Comparison of ENCODE assay signal across 12 cellular contexts in genomic region chr2:144444418-144444817, GRCh38.
A peak's percentile ranks its signal among the peaks of the same experiment; 100 is the strongest.
DNase-seq lines count a peak whose midpoint lies in the region; ATAC-seq and TF ChIP-seq lines count a peak whose summit lies in the region.
"Had no signal": no experiment of that assay in that cellular context is flagged by ENCODE, and none has a peak within 500 bp of the region (broad histone marks: within the 10 kb centered on the region; RNA-seq: fewer than 3 reads in every experiment).

No MANE protein-coding gene starts in this region.

- peaks cover 14% of the 10 kb centered on the region for H3K79me2 ChIP-seq in OCI-LY1 (ENCODE audit: insufficient read depth, low read length)

- H3F3A ChIP-seq in OCI-LY1 (ENCODE audit: insufficient read depth, low read length), result no peaks in the 10 kb centered on the region; the same call in 1 of the 2 replicates

- H3K4me3 ChIP-seq in CD8-positive, alpha-beta memory T cell (ENCODE audit: low read length), result no peak overlapping the region
- H3K4me3 ChIP-seq in OCI-LY1 (ENCODE audit: low read depth, low read length, poor library complexity, severe bottlenecking), result no peak overlapping the region

- peak overlapping the region in 1 of 7 donors; percentile 17 for H3K4me3 Mint-ChIP-seq in CD8-positive, alpha-beta memory T cell
- no peak overlapping the region for H3K4me3 Mint-ChIP-seq in glutamatergic neuron (ENCODE audit: unreplicated experiment)
- no peak overlapping the region for H3K4me3 Mint-ChIP-seq in osteocyte (ENCODE audit: unreplicated experiment)
- no peak overlapping the region for H3K4me3 Mint-ChIP-seq in activated CD8-positive, alpha-beta T cell treated with anti-CD3 and anti-CD28 coated beads, Interleukin-2, amount 10 ng/mL, durations not matched to agents 7 days and 5 days

- TF ChIP-seq CTCF in OCI-LY1 (IDR thresholded peaks at IDR 0.05; ENCODE audit: low read length), result no peak
- no peak for TF ChIP-seq CTCF in glutamatergic neuron (IDR thresholded peaks at IDR 0.05; ENCODE audit: partially characterized antibody, unreplicated experiment)
- no peak for TF ChIP-seq CTCF in osteocyte (IDR thresholded peaks at IDR 0.05)

- no peak for DNase-seq in CD8-positive, alpha-beta memory T cell
- DNase-seq in glutamatergic neuron (no peak), osteocyte (ENCODE audit: extremely low spot score, unreplicated experiment) (no peak), ureter (ENCODE audit: low spot score) (no peak)
- no peak for DNase-seq in activated CD8-positive, alpha-beta T cell treated with anti-CD3 and anti-CD28 coated beads, Interleukin-2, amount 10 ng/mL, durations not matched to agents 7 days and 5 days
- DNase-seq in activated CD4-positive, alpha-beta T cell treated with anti-CD3 and anti-CD28 coated beads for 48 hours, result no peak
- DNase-seq in stimulated activated CD4-positive, alpha-beta T cell treated with anti-CD3 and anti-CD28 coated beads, Interleukin-4, amount 100 ng/mL, for 24 hours, result no peak
- DNase-seq: activated gamma-delta T cell treated with Interleukin-2 at 50 U/mL for 16 hours, cerebellar nuclear complex, kidney glomerular epithelial cell, NCI-H1930 had no signal

- H3K9ac ChIP-seq in OCI-LY1 (ENCODE audit: low read length), result no peak overlapping the region

- CTCF ChIA-PET in CD8-positive, alpha-beta memory T cell (lab: Charles Lee), result no interaction called here
- CTCF ChIA-PET in activated CD8-positive, alpha-beta T cell treated with anti-CD3 and anti-CD28 coated beads, Interleukin-2, amount 10 ng/mL, durations not matched to agents 7 days and 5 days (lab: Charles Lee), result interaction anchor here (1.3 to 1.4 kb wide), 2 partner anchors 10 to 23 kb away, joined by 3 read pairs; no protein-coding TSS in a partner anchor

- no peaks in the 10 kb centered on the region for H3K9me2 ChIP-seq in OCI-LY1 (ENCODE audit: low read depth, low read length)

- ATAC-seq in activated CD8-positive, alpha-beta T cell treated with anti-CD3 and anti-CD28 coated beads, Interleukin-2, amount 10 ng/mL, durations not matched to agents 7 days and 5 days, result no peak

- H3K9me3 ChIP-seq in CD8-positive, alpha-beta memory T cell (ENCODE audit: low read length), result no peaks in the 10 kb centered on the region
- no peaks in the 10 kb centered on the region for H3K9me3 ChIP-seq in OCI-LY1 (ENCODE audit: low read length)

- H3K27me3 ChIP-seq in CD8-positive, alpha-beta memory T cell (ENCODE audit: insufficient read depth, low read length, poor library complexity, severe bottlenecking), result no peaks in the 10 kb centered on the region
- no peaks in the 10 kb centered on the region for H3K27me3 ChIP-seq in OCI-LY1 (ENCODE audit: insufficient read depth, low read length)

- peak overlapping the region in 5 of 8 donors; percentile 18 to 59 (median 28) for H3K27ac Mint-ChIP-seq in CD8-positive, alpha-beta memory T cell
- peak overlapping the region; percentile 71 for H3K27ac Mint-ChIP-seq in glutamatergic neuron (ENCODE audit: unreplicated experiment)
- peak overlapping the region; percentile 38 for H3K27ac Mint-ChIP-seq in osteocyte (ENCODE audit: unreplicated experiment)
- no peak overlapping the region for H3K27ac Mint-ChIP-seq in activated CD8-positive, alpha-beta T cell treated with anti-CD3 and anti-CD28 coated beads, Interleukin-2, amount 10 ng/mL, durations not matched to agents 7 days and 5 days

- no peaks in the 10 kb centered on the region for H3K9me3 Mint-ChIP-seq in CD8-positive, alpha-beta memory T cell
- peaks cover 6% of the 10 kb centered on the region for H3K9me3 Mint-ChIP-seq in glutamatergic neuron (ENCODE audit: unreplicated experiment)
- no peaks in the 10 kb centered on the region for H3K9me3 Mint-ChIP-seq in osteocyte (ENCODE audit: unreplicated experiment)
- H3K9me3 Mint-ChIP-seq in activated CD8-positive, alpha-beta T cell treated with anti-CD3 and anti-CD28 coated beads, Interleukin-2, amount 10 ng/mL, durations not matched to agents 7 days and 5 days (ENCODE audit: insufficient read depth), result no peaks in the 10 kb centered on the region

- H3K4me1 Mint-ChIP-seq in CD8-positive, alpha-beta memory T cell, result peaks cover 27 to 53% (median 38%) of the 10 kb centered on the region in 3 donors
- peaks cover 54% of the 10 kb centered on the region for H3K4me1 Mint-ChIP-seq in glutamatergic neuron (ENCODE audit: low read depth, unreplicated experiment)
- peaks cover 57% of the 10 kb centered on the region for H3K4me1 Mint-ChIP-seq in osteocyte (ENCODE audit: unreplicated experiment)
- no peaks in the 10 kb centered on the region for H3K4me1 Mint-ChIP-seq in activated CD8-positive, alpha-beta T cell treated with anti-CD3 and anti-CD28 coated beads, Interleukin-2, amount 10 ng/mL, durations not matched to agents 7 days and 5 days (ENCODE audit: low read depth)

- H3K4me2 ChIP-seq in OCI-LY1 (ENCODE audit: low read length), result no peak overlapping the region

- H4K20me1 ChIP-seq in OCI-LY1 (ENCODE audit: insufficient read depth, low read length), result no peaks in the 10 kb centered on the region

- peaks cover 0 to 2% of the 10 kb centered on the region in 2 donors for H3K27me3 Mint-ChIP-seq in CD8-positive, alpha-beta memory T cell
- H3K27me3 Mint-ChIP-seq in glutamatergic neuron (ENCODE audit: unreplicated experiment), result peaks cover 6% of the 10 kb centered on the region
- H3K27me3 Mint-ChIP-seq in osteocyte (ENCODE audit: unreplicated experiment), result no peaks in the 10 kb centered on the region
- H3K27me3 Mint-ChIP-seq in activated CD8-positive, alpha-beta T cell treated with anti-CD3 and anti-CD28 coated beads, Interleukin-2, amount 10 ng/mL, durations not matched to agents 7 days and 5 days (ENCODE audit: low read depth), result no peaks in the 10 kb centered on the region

- H3K4me1 ChIP-seq in CD8-positive, alpha-beta memory T cell (ENCODE audit: insufficient read depth, low read length), result no peaks in the 10 kb centered on the region
- H3K4me1 ChIP-seq in OCI-LY1 (ENCODE audit: insufficient read depth, low read length, severe bottlenecking), result peaks cover 82% of the 10 kb centered on the region

- POLR2A ChIA-PET in CD8-positive, alpha-beta memory T cell (lab: Charles Lee), result no interaction called here
- POLR2A ChIA-PET in activated CD8-positive, alpha-beta T cell treated with anti-CD3 and anti-CD28 coated beads, Interleukin-2, amount 10 ng/mL, durations not matched to agents 7 days and 5 days (lab: Charles Lee), result no interaction called here

- H2AFZ ChIP-seq in OCI-LY1 (ENCODE audit: low read length), result no peak overlapping the region

- H3K36me3 Mint-ChIP-seq in CD8-positive, alpha-beta memory T cell, result peaks cover 0 to 6% (median 5%) of the 10 kb centered on the region in 3 donors
- no peaks in the 10 kb centered on the region for H3K36me3 Mint-ChIP-seq in glutamatergic neuron (ENCODE audit: unreplicated experiment)
- peaks cover 33% of the 10 kb centered on the region for H3K36me3 Mint-ChIP-seq in osteocyte (ENCODE audit: unreplicated experiment)
- no peaks in the 10 kb centered on the region for H3K36me3 Mint-ChIP-seq in activated CD8-positive, alpha-beta T cell treated with anti-CD3 and anti-CD28 coated beads, Interleukin-2, amount 10 ng/mL, durations not matched to agents 7 days and 5 days (ENCODE audit: low read depth)

- H3K36me3 ChIP-seq in CD8-positive, alpha-beta memory T cell (ENCODE audit: insufficient read depth, low read length), result no peaks in the 10 kb centered on the region
- H3K36me3 ChIP-seq in OCI-LY1 (ENCODE audit: insufficient read depth, low read length), result no peaks in the 10 kb centered on the region

- H3K27ac ChIP-seq in CD8-positive, alpha-beta memory T cell (ENCODE audit: low read depth, low read length), result no peak overlapping the region
- peak overlapping the region; percentile 65 for H3K27ac ChIP-seq in OCI-LY1 (ENCODE audit: low read depth, low read length, poor library complexity, severe bottlenecking)
